23 cellular contexts compared by ENCODE assay signal in the genomic region with DNA sequence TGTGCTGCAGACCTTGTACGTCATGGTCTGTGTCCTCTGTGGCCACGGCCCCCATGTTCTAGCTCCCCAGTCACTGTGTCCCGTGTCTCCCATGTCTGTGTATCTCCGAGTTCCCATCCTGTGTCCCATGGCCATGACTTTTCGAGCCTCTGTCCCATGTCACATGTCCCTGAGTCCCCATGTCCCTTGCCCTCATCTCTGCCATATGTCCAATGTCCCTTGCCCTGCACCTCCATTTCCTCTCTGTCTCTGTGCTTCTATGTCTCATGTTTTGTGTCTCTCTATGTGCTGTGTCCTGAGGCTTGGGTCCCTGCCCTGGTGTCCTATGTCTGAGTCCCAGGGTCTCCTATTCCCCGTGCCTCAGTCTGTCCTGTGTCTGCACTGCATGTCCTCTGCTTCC. TPM values are rescaled to one million over a fixed set of nuclear protein-coding genes. Genes with fewer than 3 reads are reported as not detected.
DNase-seq lines count a peak whose midpoint lies in the region; ATAC-seq, FAIRE-seq and TF ChIP-seq lines count a peak whose summit lies in the region.
"Had no signal": no experiment of that assay in that cellular context is flagged by ENCODE, and none has a peak within 500 bp of the region (broad histone marks: within the 10 kb centered on the region; RNA-seq: fewer than 3 reads in every experiment).

No MANE protein-coding gene starts in this region.

- no peaks in the 10 kb centered on the region for H4K20me1 ChIP-seq in osteoblast (ENCODE audit: insufficient read depth, low read length)

- ATAC-seq in RWPE2 (ENCODE audit: low read depth) (no peak), GM18502 (IDR thresholded peaks at IDR 0.05; ENCODE audit: poor library complexity, unreplicated experiment) (no peak)
- ATAC-seq: A549 had no signal

- H3K27me3 Mint-ChIP-seq in activated T-cell treated with anti-CD3 and anti-CD28 coated beads, Interleukin-2, amount 50 U/mL, for 24 hours = peaks cover 73% of the 10 kb centered on the region

- peak; percentile 8 for DNase-seq in activated T-cell treated with anti-CD3 and anti-CD28 coated beads, Interleukin-2, amount 50 U/mL, for 24 hours
- DNase-seq in activated T-cell treated with anti-CD3 and anti-CD28 coated beads, Interleukin-2, amount 50 U/mL, for 48 hours = no peak
- DNase-seq in RWPE2 (ENCODE audit: low spot score) (peak; percentile 11), kidney (peak; percentile 31), osteoblast (ENCODE audit: insufficient read length, low spot score, missing footprints) (peak; percentile 58), NCI-H510A treated with DMSO at 0.1 percent for 48 hours (lab: John Stamatoyannopoulos, UW) (no peak), NCI-H2081 (lab: John Stamatoyannopoulos, UW) (no peak)
- DNase-seq: AML-193; CD4-positive, alpha-beta T cell; DMS153; DMS79; GDM1 had no signal

- H3K4me3 Mint-ChIP-seq in activated T-cell treated with anti-CD3 and anti-CD28 coated beads, Interleukin-2, amount 50 U/mL, for 24 hours = no peak overlapping the region
- H3K4me3 Mint-ChIP-seq: CD4-positive, alpha-beta T cell had no signal

- H3K9ac ChIP-seq in kidney (ENCODE audit: low read length in 2 of 2) = no peak overlapping the region

- H3K4me2 ChIP-seq in osteoblast (ENCODE audit: insufficient read depth, low read length) = no peak overlapping the region
- H3K4me2 ChIP-seq: A549 had no signal

- no peaks in the 10 kb centered on the region for H3K79me2 ChIP-seq in osteoblast (ENCODE audit: insufficient read depth, low read length)

- TF ChIP-seq CTCF in RWPE2 (IDR thresholded peaks at IDR 0.05; ENCODE audit: poor library complexity, severe bottlenecking) (no peak), kidney (IDR thresholded peaks at IDR 0.05; ENCODE audit: borderline replicate concordance, extremely low read depth, insufficient read depth) (no peak), osteoblast (IDR thresholded peaks at IDR 0.05; ENCODE audit: extremely low read depth, low read depth, low read length) (no peak)

- no peak for FAIRE-seq in kidney (lab: Jason Lieb, UNC)
- FAIRE-seq: HTR-8/SVneo had no signal

- H3K4me3 ChIP-seq in RWPE2 (ENCODE audit: severe bottlenecking) (no peak overlapping the region), kidney (ENCODE audit: low read length in 2 of 2) (no peak overlapping the region), osteoblast (ENCODE audit: insufficient read depth, low read length) (no peak overlapping the region)
- H3K4me3 ChIP-seq: A549, HAP-1 had no signal

- H3K36me3 ChIP-seq in RWPE2 (ENCODE audit: low read depth) (no peaks in the 10 kb centered on the region), kidney (ENCODE audit: control insufficient read depth in 1 of 2, insufficient read depth in 2 of 2, low read length in 2 of 2) (no peaks in the 10 kb centered on the region), osteoblast (ENCODE audit: insufficient read depth, low read length) (no peaks in the 10 kb centered on the region)
- H3K36me3 ChIP-seq: HAP-1 had no signal

- H3K27ac Mint-ChIP-seq in activated T-cell treated with anti-CD3 and anti-CD28 coated beads, Interleukin-2, amount 50 U/mL, for 24 hours = no peak overlapping the region
- H3K27ac Mint-ChIP-seq: CD4-positive, alpha-beta T cell had no signal

- H3K4me1 ChIP-seq in RWPE2 (ENCODE audit: insufficient read depth, poor library complexity, severe bottlenecking) (no peaks in the 10 kb centered on the region), kidney (ENCODE audit: control insufficient read depth in 1 of 2, insufficient read depth in 1 of 2, low read depth in 1 of 2, low read length in 2 of 2) (peaks cover 0 to 2% of the 10 kb centered on the region in 2 donors), osteoblast (ENCODE audit: insufficient read depth, low read length) (no peaks in the 10 kb centered on the region)
- H3K4me1 ChIP-seq: HAP-1 had no signal

- no peak overlapping the region for H2AFZ ChIP-seq in osteoblast (ENCODE audit: low read length)

- peaks cover 8% of the 10 kb centered on the region for H3K27me3 ChIP-seq in RWPE2 (ENCODE audit: insufficient read depth, poor library complexity, severe bottlenecking)
- H3K27me3 ChIP-seq in osteoblast (ENCODE audit: insufficient read depth, low read length) = peaks cover 17% of the 10 kb centered on the region

- H3K9me3 Mint-ChIP-seq in activated T-cell treated with anti-CD3 and anti-CD28 coated beads, Interleukin-2, amount 50 U/mL, for 24 hours = no peaks in the 10 kb centered on the region
- H3K9me3 Mint-ChIP-seq: CD4-positive, alpha-beta T cell had no signal

- H3K9me3 ChIP-seq in RWPE2 (ENCODE audit: severe bottlenecking) = no peaks in the 10 kb centered on the region
- no peaks in the 10 kb centered on the region for H3K9me3 ChIP-seq in kidney (ENCODE audit: control insufficient read depth in 1 of 2, low read length in 2 of 2)
- no peaks in the 10 kb centered on the region for H3K9me3 ChIP-seq in osteoblast (ENCODE audit: low read depth, low read length)
- H3K9me3 ChIP-seq: A549, HAP-1 had no signal

- H3K27ac ChIP-seq in RWPE2 (ENCODE audit: poor library complexity, severe bottlenecking) (no peak overlapping the region), kidney (ENCODE audit: low read depth in 2 of 2, low read length in 2 of 2) (no peak overlapping the region), osteoblast (ENCODE audit: low read depth, low read length) (no peak overlapping the region)
- H3K27ac ChIP-seq: 22Rv1, A549, C4-2B, HL-60 had no signal

- peaks cover 10% of the 10 kb centered on the region for H3K4me1 Mint-ChIP-seq in activated T-cell treated with anti-CD3 and anti-CD28 coated beads, Interleukin-2, amount 50 U/mL, for 24 hours (ENCODE audit: low read depth)

- no peaks in the 10 kb centered on the region for H3K36me3 Mint-ChIP-seq in activated T-cell treated with anti-CD3 and anti-CD28 coated beads, Interleukin-2, amount 50 U/mL, for 24 hours (ENCODE audit: low read depth)

- intact Hi-C loops in kidney (cut with DNase I) = no loop called here

RNA-seq across cellular contexts. Expression of a gene that starts 2.0 kb away (rescaled TPM):
- total RNA-seq in kidney = not detected
- polyA plus RNA-seq in kidney (ENCODE audit: insufficient read depth, low read depth, low replicate concordance) = not detected
- total RNA-seq in osteoblast = not detected in 2 replicates
- total RNA-seq: CD4-positive, alpha-beta T cell; Daoy; H4 had no signal
- polyA plus RNA-seq: A549, BJ, IgD-negative memory B cell had no signal

RNA-seq across cellular contexts. Expression of a gene that starts 16.0 kb away (rescaled TPM):
- 76.9 TPM for total RNA-seq in kidney
- 233 TPM for polyA plus RNA-seq in kidney (ENCODE audit: insufficient read depth, low read depth, low replicate concordance)
- total RNA-seq in osteoblast = 93.1 and 98.8 TPM in 2 replicates

RNA-seq across cellular contexts. Expression of a gene that starts 24.5 kb away (rescaled TPM):
- total RNA-seq in kidney = not detected
- polyA plus RNA-seq in kidney (ENCODE audit: insufficient read depth, low read depth, low replicate concordance) = not detected
- total RNA-seq in osteoblast = not detected in 2 replicates
- total RNA-seq: CD4-positive, alpha-beta T cell; Daoy; H4 had no signal
- polyA plus RNA-seq: A549, BJ, IgD-negative memory B cell had no signal

RNA-seq across cellular contexts. Expression of a gene that starts 28.2 kb away (rescaled TPM):
- total RNA-seq in kidney = not detected
- polyA plus RNA-seq in kidney (ENCODE audit: insufficient read depth, low read depth, low replicate concordance) = not detected
- not detected in 2 replicates for total RNA-seq in osteoblast
- total RNA-seq: CD4-positive, alpha-beta T cell; Daoy; H4 had no signal
- polyA plus RNA-seq: A549, BJ, IgD-negative memory B cell had no signal

RNA-seq across cellular contexts. Expression of a gene that starts 33.3 kb away (rescaled TPM):
- not detected for total RNA-seq in kidney
- polyA plus RNA-seq in kidney (ENCODE audit: insufficient read depth, low read depth, low replicate concordance) = not detected
- total RNA-seq in osteoblast = 4.7 and 12.1 TPM in 2 replicates
- total RNA-seq: CD4-positive, alpha-beta T cell had no signal
- polyA plus RNA-seq: IgD-negative memory B cell had no signal

Comparison
In these comparisons a context has a peak if more than half of its experiments do, and no peak if none do; other contexts are left out.
1. DNase-seq: peak in activated T-cell treated with anti-CD3 and anti-CD28 coated beads, Interleukin-2, amount 50 U/mL, for 24 hours (single experiment), RWPE2 (single experiment), kidney (single experiment) and osteoblast (single experiment); none in activated T-cell treated with anti-CD3 and anti-CD28 coated beads, Interleukin-2, amount 50 U/mL, for 48 hours (0 of 2), NCI-H510A treated with DMSO at 0.1 percent for 48 hours (single experiment) and NCI-H2081 (0 of 2).